9 cellular contexts compared by ENCODE assay signal in genomic region chr20:50309280-50309763, GRCh38.
DNase-seq lines count a peak whose midpoint lies in the region; TF ChIP-seq lines count a peak whose summit lies in the region.
"Had no signal": no experiment of that assay in that cellular context is flagged by ENCODE, and none has a peak within 500 bp of the region (broad histone marks: within the 10 kb centered on the region; RNA-seq: fewer than 3 reads in every experiment).

No MANE protein-coding gene starts in this region.

- H3K36me3 ChIP-seq in adrenal gland (replicated peaks in 1 of 2) (no peaks in the 10 kb centered on the region), rectal smooth muscle tissue (ENCODE audit: control insufficient read depth, insufficient read depth, low read length) (no peaks in the 10 kb centered on the region)

- TF ChIP-seq POLR2A in adrenal gland (IDR thresholded peaks at IDR 0.05) = no peak

- peak overlapping the region; percentile 64 for H3K9ac ChIP-seq in rectal smooth muscle tissue (ENCODE audit: low read length)

- WGBS in adrenal gland, 4 donors = 18 to 39% (median 32%) methylated on average over 10 to 11 of the region's 11 CpGs

- H3K4me3 ChIP-seq in adrenal gland (peak overlapping the region in 1 of 4 donors; percentile 7), fibroblast of the aortic adventitia (ENCODE audit: low read depth, low read length) (peak overlapping the region; percentile 37), rectal smooth muscle tissue (ENCODE audit: low read length) (peak overlapping the region; percentile 30)

- no peak for TF ChIP-seq CTCF in adrenal gland (IDR thresholded peaks at IDR 0.05)
- no peak for TF ChIP-seq CTCF in fibroblast of the aortic adventitia (IDR thresholded peaks at IDR 0.05; ENCODE audit: insufficient read depth, low read length)

- no peaks in the 10 kb centered on the region for H3K27me3 ChIP-seq in adrenal gland
- no peaks in the 10 kb centered on the region for H3K27me3 ChIP-seq in rectal smooth muscle tissue (ENCODE audit: control insufficient read depth, insufficient read depth, low read length)

- no peaks in the 10 kb centered on the region for H3K9me3 ChIP-seq in adrenal gland (replicated peaks in 1 of 3)

- H3K4me1 ChIP-seq in adrenal gland (replicated peaks in 1 of 2) (peaks cover 42 to 53% of the 10 kb centered on the region in 2 donors), rectal smooth muscle tissue (ENCODE audit: control insufficient read depth, insufficient read depth, low read length) (peaks cover 47% of the 10 kb centered on the region)

- intact Hi-C loops in adrenal gland (cut with DNase I) = loop anchor here in 1 of 2 donors (10.0 kb wide), 1 partner anchor 155 kb away; no protein-coding TSS in a partner anchor

- peak overlapping the region; percentile 89 to 98 (median 95) for H3K27ac ChIP-seq in adrenal gland
- peak overlapping the region; percentile 98 for H3K27ac ChIP-seq in rectal smooth muscle tissue (ENCODE audit: low read depth, low read length)

- DNase-seq in EL = peak; percentile 45
- DNase-seq in adrenal gland = no peak
- DNase-seq in fibroblast of the aortic adventitia (ENCODE audit: low read depth) = peak; percentile 76
- DNase-seq in SW 1271 (lab: John Stamatoyannopoulos, UW) = no peak
- DNase-seq in KG1 (lab: John Stamatoyannopoulos, UW) = no peak
- DNase-seq in HK-2 (ENCODE audit: unreplicated experiment) = no peak
- DNase-seq in AG20443 (ENCODE audit: low spot score) = no peak
- DNase-seq: small intestine had no signal

Comparison
In these comparisons a context has a peak if more than half of its experiments do, and no peak if none do; other contexts are left out.
1. DNase-seq: peak in EL (single experiment) and fibroblast of the aortic adventitia (single experiment); none in adrenal gland (0 of 7), SW 1271 (0 of 2), KG1 (single experiment), HK-2 (single experiment) and AG20443 (single experiment).